21 cellular contexts compared by ENCODE assay signal in genomic region chr4:6020633-6021032, GRCh38.
"Had no signal": no experiment of that assay in that cellular context is flagged by ENCODE, and none has a peak within 500 bp of the region (broad histone marks: within the 10 kb centered on the region; RNA-seq: fewer than 3 reads in every experiment).

No MANE protein-coding gene starts in this region.

- ATAC-seq: effector memory CD8-positive, alpha-beta T cell; gastroesophageal sphincter; left colon; mucosa of descending colon; naive thymus-derived CD8-positive, alpha-beta T cell; pancreas; right lobe of liver; stimulated activated naive B cell treated with anti-CD40 and anti-IgM and Interleukin-4, amounts not matched to agents 10 μg/mL and 1 μg/mL and 100 μg/mL, for 72 hours; stimulated activated naive CD8-positive, alpha-beta T cell treated with anti-CD3 and anti-CD28 coated beads, Interleukin-15, amount 100 ng/mL, for 72 hours had no signal

- H3K27ac Mint-ChIP-seq: dendritic cell treated with granulocyte-macrophage colony-stimulating factor and Interleukin-4, amounts not matched to agents 40 ng/mL and 50 ng/mL, for 4 days; effector memory CD8-positive, alpha-beta T cell; neural progenitor cell; progenitor cell of endocrine pancreas; stimulated activated naive B cell treated with anti-CD40 and anti-IgM and Interleukin-4, amounts not matched to agents 10 μg/mL and 1 μg/mL and 100 μg/mL, for 72 hours; stimulated activated naive CD8-positive, alpha-beta T cell treated with anti-CD3 and anti-CD28 coated beads, Interleukin-15, amount 100 ng/mL, for 72 hours had no signal

- H3K9me3 Mint-ChIP-seq: dendritic cell treated with granulocyte-macrophage colony-stimulating factor and Interleukin-4, amounts not matched to agents 40 ng/mL and 50 ng/mL, for 4 days; effector memory CD8-positive, alpha-beta T cell; naive thymus-derived CD8-positive, alpha-beta T cell; neural progenitor cell; stimulated activated naive B cell treated with anti-CD40 and anti-IgM and Interleukin-4, amounts not matched to agents 10 μg/mL and 1 μg/mL and 100 μg/mL, for 72 hours; stimulated activated naive CD8-positive, alpha-beta T cell treated with anti-CD3 and anti-CD28 coated beads, Interleukin-15, amount 100 ng/mL, for 72 hours had no signal

- H3K4me3 ChIP-seq: esophagus muscularis mucosa, gastroesophageal sphincter, mucosa of descending colon, neural progenitor cell, pancreas, right lobe of liver, testis, tibial nerve had no signal

- H3K4me1 Mint-ChIP-seq: stimulated activated naive B cell treated with anti-CD40 and anti-IgM and Interleukin-4, amounts not matched to agents 10 μg/mL and 1 μg/mL and 100 μg/mL, for 72 hours; stimulated activated naive CD8-positive, alpha-beta T cell treated with anti-CD3 and anti-CD28 coated beads, Interleukin-15, amount 100 ng/mL, for 72 hours had no signal

- H3K4me3 Mint-ChIP-seq: dendritic cell treated with granulocyte-macrophage colony-stimulating factor and Interleukin-4, amounts not matched to agents 40 ng/mL and 50 ng/mL, for 4 days; effector memory CD8-positive, alpha-beta T cell; naive thymus-derived CD8-positive, alpha-beta T cell; neural progenitor cell; stimulated activated naive B cell treated with anti-CD40 and anti-IgM and Interleukin-4, amounts not matched to agents 10 μg/mL and 1 μg/mL and 100 μg/mL, for 72 hours; stimulated activated naive CD8-positive, alpha-beta T cell treated with anti-CD3 and anti-CD28 coated beads, Interleukin-15, amount 100 ng/mL, for 72 hours had no signal

- DNase-seq: effector memory CD8-positive, alpha-beta T cell; glutamatergic neuron; left colon; mammary epithelial cell; mucosa of descending colon; naive thymus-derived CD8-positive, alpha-beta T cell; occipital lobe; right lobe of liver; stimulated activated CD4-positive, alpha-beta T cell treated with anti-CD3 and anti-CD28 coated beads, Interleukin-15, amount 100 ng/mL, for 24 hours; stimulated activated CD4-positive, alpha-beta T cell treated with anti-CD3 and anti-CD28 coated beads, Interleukin-1b, Interleukin-23, amount 100 ng/mL, for 48 hours; stimulated activated CD4-positive, alpha-beta T cell treated with anti-CD3 and anti-CD28 coated beads, Interleukin-4, amount 100 ng/mL, for 24 hours; stimulated activated naive B cell treated with anti-CD40 and anti-IgM and Interleukin-4, amounts not matched to agents 10 μg/mL and 1 μg/mL and 100 μg/mL, for 72 hours; stimulated activated naive CD8-positive, alpha-beta T cell treated with anti-CD3 and anti-CD28 coated beads, Interleukin-15, amount 100 ng/mL, for 72 hours; testis had no signal

- H3K36me3 Mint-ChIP-seq: naive thymus-derived CD8-positive, alpha-beta T cell; neural progenitor cell; stimulated activated naive B cell treated with anti-CD40 and anti-IgM and Interleukin-4, amounts not matched to agents 10 μg/mL and 1 μg/mL and 100 μg/mL, for 72 hours had no signal
